8 cellular contexts compared by ENCODE assay signal in genomic region chr14:74018029-74018703, GRCh38. TPM values are rescaled to one million over a fixed set of nuclear protein-coding genes. Genes with fewer than 3 reads are reported as not detected.
DNase-seq lines count a peak whose midpoint lies in the region; ATAC-seq and TF ChIP-seq lines count a peak whose summit lies in the region.

No MANE protein-coding gene starts in this region.

- H3K4me3 Mint-ChIP-seq in activated T-cell treated with anti-CD3 and anti-CD28 coated beads, Interleukin-2, amount 50 U/mL, for 72 hours = peak overlapping the region; percentile 94 to 98
- H3K4me3 Mint-ChIP-seq in activated naive CD8-positive, alpha-beta T cell treated with anti-CD3 and anti-CD28 coated beads, Interleukin-2, amount 50 U/mL, for 24 hours = peak overlapping the region; percentile 92

- H3K4ac ChIP-seq in IMR-90 (ENCODE audit: low read depth, low read length) = peak overlapping the region; percentile 93

- intact Hi-C loops in IMR-90 (cut with micrococcal nuclease) = loop anchor here (2.0 kb wide), 2 partner anchors 39 to 67 kb away; partner anchors contain the start of genes COQ6 and FAM161B
- intact Hi-C loops in left cardiac atrium (cut with DNase I) = no loop called here

- peaks cover 0 to 1% of the 10 kb centered on the region in 2 donors for H3K36me3 Mint-ChIP-seq in activated T-cell treated with anti-CD3 and anti-CD28 coated beads, Interleukin-2, amount 50 U/mL, for 72 hours (ENCODE audit: insufficient read depth in 2 of 2)
- peaks cover 8% of the 10 kb centered on the region for H3K36me3 Mint-ChIP-seq in activated naive CD8-positive, alpha-beta T cell treated with anti-CD3 and anti-CD28 coated beads, Interleukin-2, amount 50 U/mL, for 24 hours (ENCODE audit: low read depth)

- peak overlapping the region; percentile 90 for H4K91ac ChIP-seq in IMR-90 (ENCODE audit: insufficient read depth, low read depth, low read length)

- H3K27me3 Mint-ChIP-seq in activated T-cell treated with anti-CD3 and anti-CD28 coated beads, Interleukin-2, amount 50 U/mL, for 72 hours (ENCODE audit: low read depth) = no peaks in the 10 kb centered on the region
- H3K27me3 Mint-ChIP-seq in activated naive CD8-positive, alpha-beta T cell treated with anti-CD3 and anti-CD28 coated beads, Interleukin-2, amount 50 U/mL, for 24 hours = no peaks in the 10 kb centered on the region

- peak; percentile 13 to 31 for ATAC-seq in activated T-cell treated with anti-CD3 and anti-CD28 coated beads, Interleukin-2, amount 50 U/mL, for 72 hours (replicated peaks in 1 of 2)
- peak; percentile 15 for ATAC-seq in IMR-90 (ENCODE audit: low read depth)
- peak; percentile 52 for ATAC-seq in activated naive CD8-positive, alpha-beta T cell treated with anti-CD3 and anti-CD28 coated beads, Interleukin-2, amount 50 U/mL, for 24 hours
- peak; percentile 2 to 63 for ATAC-seq in left cardiac atrium
- no peak for ATAC-seq in HG02623 (IDR thresholded peaks at IDR 0.05; ENCODE audit: unreplicated experiment)

- dilution Hi-C loops in IMR-90 (cut with HindIII; ENCODE audit: low sequenced_read_pairs, unreplicated experiment) = no loop called here

- peak overlapping the region; percentile 76 for H2AK5ac ChIP-seq in IMR-90 (ENCODE audit: low read depth, low read length)

- peak overlapping the region; percentile 89; the same call in 1 of the 2 replicates for H4K5ac ChIP-seq in IMR-90 (ENCODE audit: low read depth, low read length)

- H3K4me1 ChIP-seq in IMR-90 (ENCODE audit: control insufficient read depth, insufficient read depth, low read length) (peaks cover 4% of the 10 kb centered on the region; the same call in 1 of the 2 replicates), rectal smooth muscle tissue (ENCODE audit: control insufficient read depth, insufficient read depth, low read length) (no peaks in the 10 kb centered on the region)

- no peak for DNase-seq in activated T-cell treated with anti-CD3 and anti-CD28 coated beads, Interleukin-2, amount 50 U/mL, for 72 hours
- DNase-seq in activated T-cell treated with anti-CD3 and anti-CD28 coated beads, Interleukin-2, amount 50 U/mL, for 48 hours = no peak
- DNase-seq in IMR-90 (peak; percentile 64), left cardiac atrium (no peak), NCI-H1417 treated with DMSO at 0.1 percent for 48 hours (lab: John Stamatoyannopoulos, UW) (no peak)
- DNase-seq in activated naive CD8-positive, alpha-beta T cell treated with anti-CD3 and anti-CD28 coated beads, Interleukin-2, amount 50 U/mL, for 24 hours = no peak

- no peak for TF ChIP-seq RAD21 in IMR-90 (IDR thresholded peaks at IDR 0.05; ENCODE audit: low read length)

- H3K4me3 ChIP-seq in IMR-90 (ENCODE audit: insufficient read depth, low read depth, low read length) (peak overlapping the region; percentile 91), rectal smooth muscle tissue (ENCODE audit: low read length) (peak overlapping the region; percentile 92)

- H3K36me3 ChIP-seq in IMR-90 (ENCODE audit: control insufficient read depth, insufficient read depth, low read length) = no peaks in the 10 kb centered on the region
- H3K36me3 ChIP-seq in rectal smooth muscle tissue (ENCODE audit: control insufficient read depth, insufficient read depth, low read length) = peaks cover 2% of the 10 kb centered on the region

- H3K27me3 ChIP-seq in IMR-90 (ENCODE audit: control insufficient read depth, insufficient read depth, low read length) (no peaks in the 10 kb centered on the region), rectal smooth muscle tissue (ENCODE audit: control insufficient read depth, insufficient read depth, low read length) (no peaks in the 10 kb centered on the region)

- peak overlapping the region; percentile 85 for H3K14ac ChIP-seq in IMR-90 (replicated peaks; ENCODE audit: low read depth, low read length)

- peak overlapping the region; percentile 88 to 96 for H4K8ac ChIP-seq in IMR-90 (ENCODE audit: low read depth in 2 of 2, low read length in 2 of 2)

- no peak overlapping the region for H2BK20ac ChIP-seq in IMR-90 (ENCODE audit: low read depth, low read length)

- peak overlapping the region; percentile 97 for H3K27ac Mint-ChIP-seq in activated T-cell treated with anti-CD3 and anti-CD28 coated beads, Interleukin-2, amount 50 U/mL, for 72 hours
- H3K27ac Mint-ChIP-seq in activated naive CD8-positive, alpha-beta T cell treated with anti-CD3 and anti-CD28 coated beads, Interleukin-2, amount 50 U/mL, for 24 hours = peak overlapping the region; percentile 94

- no peaks in the 10 kb centered on the region for H3K9me3 ChIP-seq in IMR-90 (ENCODE audit: control insufficient read depth, insufficient read depth, low read length)

- H3K18ac ChIP-seq in IMR-90 (ENCODE audit: low read depth, low read length) = peak overlapping the region; percentile 46

- H2BK15ac ChIP-seq in IMR-90 (ENCODE audit: low read depth, low read length) = peak overlapping the region; percentile 77; the same call in 2 of the 3 replicates

- H3K27ac ChIP-seq in IMR-90 (ENCODE audit: insufficient read depth, low read length) (peak overlapping the region; percentile 95), rectal smooth muscle tissue (ENCODE audit: low read depth, low read length) (peak overlapping the region; percentile 95)

- no peaks in the 10 kb centered on the region; the same call in 1 of the 2 replicates for H4K20me1 ChIP-seq in IMR-90 (ENCODE audit: insufficient read depth, low read length)

- H3K9me3 Mint-ChIP-seq in activated T-cell treated with anti-CD3 and anti-CD28 coated beads, Interleukin-2, amount 50 U/mL, for 72 hours = no peaks in the 10 kb centered on the region
- H3K9me3 Mint-ChIP-seq in activated naive CD8-positive, alpha-beta T cell treated with anti-CD3 and anti-CD28 coated beads, Interleukin-2, amount 50 U/mL, for 24 hours = no peaks in the 10 kb centered on the region

- peak overlapping the region; percentile 74 for H3K4me2 ChIP-seq in IMR-90 (ENCODE audit: low read depth, low read length)

- CTCF ChIA-PET in IMR-90 (lab: Yijun Ruan, JAX) = no interaction called here

- peak overlapping the region; percentile 97 for H2AFZ ChIP-seq in IMR-90 (replicated peaks; ENCODE audit: low read length, poor library complexity)

- H3K9ac ChIP-seq in IMR-90 (ENCODE audit: low read depth, low read length) (peak overlapping the region; percentile 96), rectal smooth muscle tissue (ENCODE audit: low read length) (no peak overlapping the region)

- peak overlapping the region; percentile 97 for H3K56ac ChIP-seq in IMR-90 (ENCODE audit: extremely low read depth, insufficient read depth, low read length)

- TF ChIP-seq POLR2A in IMR-90 (IDR thresholded peaks at IDR 0.05; ENCODE audit: low read depth, low read length) = no peak; the same call in 1 of the 2 replicates

- TF ChIP-seq CTCF in IMR-90 (conservative IDR thresholded peaks at IDR 0.05; ENCODE audit: low read depth, low read length) = no peak

- peak overlapping the region; percentile 90 for H2BK5ac ChIP-seq in IMR-90 (ENCODE audit: low read depth, low read length, poor library complexity, severe bottlenecking)

- peaks cover 27% of the 10 kb centered on the region for H3K4me1 Mint-ChIP-seq in activated T-cell treated with anti-CD3 and anti-CD28 coated beads, Interleukin-2, amount 50 U/mL, for 72 hours (ENCODE audit: low read depth)
- H3K4me1 Mint-ChIP-seq in activated naive CD8-positive, alpha-beta T cell treated with anti-CD3 and anti-CD28 coated beads, Interleukin-2, amount 50 U/mL, for 24 hours = peaks cover 18% of the 10 kb centered on the region

- peak overlapping the region; percentile 96 for H2AK9ac ChIP-seq in IMR-90 (replicated peaks; ENCODE audit: low read depth, low read length, poor library complexity)

- BruUV-seq in IMR-90 (replicated peaks; lab: Mats Ljungman, UMichigan) = no TSS peak

- in situ Hi-C loops in IMR-90 (cut with MboI; ENCODE audit: low sequenced_read_pairs) = no loop called here

- H3K79me1 ChIP-seq in IMR-90 (ENCODE audit: low read depth in 1 of 2, low read length in 2 of 2) = peaks cover 0 to 15% of the 10 kb centered on the region in 2 experiments; a peak in 1 of 4 replicates

- no peaks in the 10 kb centered on the region for H3K9me1 ChIP-seq in IMR-90 (ENCODE audit: insufficient read depth, low read length)

- H3K23ac ChIP-seq in IMR-90 (ENCODE audit: low read depth, low read length) = peak overlapping the region; percentile 85

- H2BK120ac ChIP-seq in IMR-90 (ENCODE audit: low read depth, low read length) = peak overlapping the region; percentile 67

- POLR2A ChIA-PET in IMR-90 (lab: Charles Lee; ENCODE audit: unreplicated experiment) = interaction anchor here (0.6 kb wide), 1 partner anchor 13 kb away, joined by 3 read pairs; no protein-coding TSS in a partner anchor

- 4% methylated on average over 5 of the region's 18 CpGs; no CpG with 5 or more reads in 1 of the 2 experiments for WGBS in IMR-90 (ENCODE audit: extremely low coverage in 2 of 2, insufficient read length in 1 of 2), 2 experiments

TF ChIP-seq in IMR-90, 13 proteins besides CTCF, POLR2A, EP300 and RAD21:
- TF ChIP-seq FOS (IDR thresholded peaks at IDR 0.05; ENCODE audit: low read depth, low read length) = 0 out of 2 replicates have a peak, but pooled peaks have one; percentile 14
- no peak for TF ChIP-seq CEBPB (IDR thresholded peaks at IDR 0.05; ENCODE audit: low read depth, low read length)
- TF ChIP-seq SMC3 (IDR thresholded peaks at IDR 0.05; ENCODE audit: low read depth, low read length) = no peak

RNA-seq across cellular contexts. Expression of gene ENTPD5, which starts 0.9 kb away (rescaled TPM):
- total RNA-seq in activated T-cell treated with anti-CD3 and anti-CD28 coated beads, Interleukin-2, amount 50 U/mL, for 72 hours = 10 to 100 TPM; 10.9 to 11.7 TPM
- total RNA-seq in IMR-90 (2012; rRNA removed) = 6.4 and 8.1 TPM in 2 replicates
- polyA plus RNA-seq in IMR-90 (2012; rRNA removed) = 5.8 and 7.3 TPM in 2 replicates
- 2.1 and 3.2 TPM in 2 replicates for polyA plus RNA-seq in IMR-90 (2012; cell fraction: cytosol; rRNA removed)
- polyA plus RNA-seq in IMR-90 (2012; cell fraction: nucleus; rRNA removed; ENCODE audit: low replicate concordance) = 4.6 and 16.2 TPM in 2 replicates
- 1 to 10 TPM; 8.0 to 8.2 TPM for total RNA-seq in left cardiac atrium

RNA-seq across cellular contexts. Expression of gene BBOF1, which starts 1.0 kb away (rescaled TPM):
- 1 to 10 TPM; 1.4 to 2.1 TPM for total RNA-seq in activated T-cell treated with anti-CD3 and anti-CD28 coated beads, Interleukin-2, amount 50 U/mL, for 72 hours
- total RNA-seq in IMR-90 (2012; rRNA removed) (1.6 and 1.7 TPM in 2 replicates), left cardiac atrium (1 to 10 TPM; 2.3 to 4.0 TPM)
- 0.95 and 1.6 TPM in 2 replicates for polyA plus RNA-seq in IMR-90 (2012; rRNA removed)
- polyA plus RNA-seq in IMR-90 (2012; cell fraction: cytosol; rRNA removed) = 0.09 and 0.19 TPM in 2 replicates
- 0.22 and 1.9 TPM in 2 replicates for polyA plus RNA-seq in IMR-90 (2012; cell fraction: nucleus; rRNA removed; ENCODE audit: low replicate concordance)
